ENCODE assay signal across 2 cellular contexts in the genomic region with DNA sequence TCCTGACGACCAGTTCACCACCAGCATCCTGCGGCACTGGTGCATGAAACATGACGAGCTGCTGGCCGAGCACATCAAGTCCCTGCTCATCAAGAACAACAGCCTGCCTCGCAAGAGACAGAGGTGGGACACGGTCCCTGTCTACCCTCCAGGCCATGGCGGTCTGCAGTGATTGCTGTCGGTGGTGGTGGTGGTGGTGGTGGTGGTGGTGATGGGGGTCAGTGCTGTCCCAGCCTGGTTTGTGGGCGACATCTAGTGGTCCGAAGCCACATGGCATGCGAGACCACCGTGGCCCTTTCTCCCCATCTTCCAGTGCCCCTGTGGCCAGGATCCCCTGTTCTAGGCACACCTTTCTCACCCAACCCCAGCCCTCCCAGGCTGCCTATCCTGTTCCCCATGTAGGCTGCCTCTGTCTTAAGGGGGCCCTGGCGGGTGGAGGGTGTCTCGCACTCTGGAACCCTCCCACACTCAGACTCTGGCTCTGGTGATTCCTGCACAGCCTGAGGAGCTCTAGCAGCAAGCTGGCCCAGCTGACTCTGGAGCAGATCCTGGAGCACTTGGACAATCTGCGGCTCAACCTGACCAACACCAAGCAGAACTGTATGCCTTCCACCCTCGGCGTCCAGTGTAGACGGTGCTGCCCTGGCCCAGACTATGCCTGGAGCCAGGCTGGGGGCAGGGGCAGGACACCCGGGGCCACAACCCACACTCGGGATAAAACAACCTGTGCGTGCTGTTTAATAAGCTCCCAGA.
TF ChIP-seq lines count a peak whose summit lies in the region.

No MANE protein-coding gene starts in this region.

TF ChIP-seq in SK-N-SH, 30 proteins besides CTCF, POLR2A, EP300 and RAD21 (continued from another document):
- TF ChIP-seq, protein P1, sequence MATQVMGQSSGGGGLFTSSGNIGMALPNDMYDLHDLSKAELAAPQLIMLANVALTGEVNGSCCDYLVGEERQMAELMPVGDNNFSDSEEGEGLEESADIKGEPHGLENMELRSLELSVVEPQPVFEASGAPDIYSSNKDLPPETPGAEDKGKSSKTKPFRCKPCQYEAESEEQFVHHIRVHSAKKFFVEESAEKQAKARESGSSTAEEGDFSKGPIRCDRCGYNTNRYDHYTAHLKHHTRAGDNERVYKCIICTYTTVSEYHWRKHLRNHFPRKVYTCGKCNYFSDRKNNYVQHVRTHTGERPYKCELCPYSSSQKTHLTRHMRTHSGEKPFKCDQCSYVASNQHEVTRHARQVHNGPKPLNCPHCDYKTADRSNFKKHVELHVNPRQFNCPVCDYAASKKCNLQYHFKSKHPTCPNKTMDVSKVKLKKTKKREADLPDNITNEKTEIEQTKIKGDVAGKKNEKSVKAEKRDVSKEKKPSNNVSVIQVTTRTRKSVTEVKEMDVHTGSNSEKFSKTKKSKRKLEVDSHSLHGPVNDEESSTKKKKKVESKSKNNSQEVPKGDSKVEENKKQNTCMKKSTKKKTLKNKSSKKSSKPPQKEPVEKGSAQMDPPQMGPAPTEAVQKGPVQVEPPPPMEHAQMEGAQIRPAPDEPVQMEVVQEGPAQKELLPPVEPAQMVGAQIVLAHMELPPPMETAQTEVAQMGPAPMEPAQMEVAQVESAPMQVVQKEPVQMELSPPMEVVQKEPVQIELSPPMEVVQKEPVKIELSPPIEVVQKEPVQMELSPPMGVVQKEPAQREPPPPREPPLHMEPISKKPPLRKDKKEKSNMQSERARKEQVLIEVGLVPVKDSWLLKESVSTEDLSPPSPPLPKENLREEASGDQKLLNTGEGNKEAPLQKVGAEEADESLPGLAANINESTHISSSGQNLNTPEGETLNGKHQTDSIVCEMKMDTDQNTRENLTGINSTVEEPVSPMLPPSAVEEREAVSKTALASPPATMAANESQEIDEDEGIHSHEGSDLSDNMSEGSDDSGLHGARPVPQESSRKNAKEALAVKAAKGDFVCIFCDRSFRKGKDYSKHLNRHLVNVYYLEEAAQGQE (IDR thresholded peaks at IDR 0.05; ENCODE audit: low read depth, low read length): no peak
- TF ChIP-seq SMC3 (IDR thresholded peaks at IDR 0.05; ENCODE audit: low read depth, low read length) (peak; percentile 39; the same call in 1 of the 2 replicates), EZH2phosphoT487 (IDR thresholded peaks at IDR 0.05; ENCODE audit: borderline replicate concordance, low read depth) (no peak)

TF ChIP-seq in SK-N-SH treated with all-trans-retinoic acid at 6 μM for 48 hours, 23 proteins besides CTCF, POLR2A, EP300 and RAD21 (continued from another document):
- TF ChIP-seq BACH2 (CRISPR knock-in tag; IDR thresholded peaks at IDR 0.05; ENCODE audit: borderline replicate concordance): no peak
- no peak for TF ChIP-seq PPARA (CRISPR knock-in tag; IDR thresholded peaks at IDR 0.05; ENCODE audit: borderline replicate concordance)
- no peak for TF ChIP-seq OSR1 (CRISPR knock-in tag; IDR thresholded peaks at IDR 0.05)
- TF ChIP-seq, protein P2, sequence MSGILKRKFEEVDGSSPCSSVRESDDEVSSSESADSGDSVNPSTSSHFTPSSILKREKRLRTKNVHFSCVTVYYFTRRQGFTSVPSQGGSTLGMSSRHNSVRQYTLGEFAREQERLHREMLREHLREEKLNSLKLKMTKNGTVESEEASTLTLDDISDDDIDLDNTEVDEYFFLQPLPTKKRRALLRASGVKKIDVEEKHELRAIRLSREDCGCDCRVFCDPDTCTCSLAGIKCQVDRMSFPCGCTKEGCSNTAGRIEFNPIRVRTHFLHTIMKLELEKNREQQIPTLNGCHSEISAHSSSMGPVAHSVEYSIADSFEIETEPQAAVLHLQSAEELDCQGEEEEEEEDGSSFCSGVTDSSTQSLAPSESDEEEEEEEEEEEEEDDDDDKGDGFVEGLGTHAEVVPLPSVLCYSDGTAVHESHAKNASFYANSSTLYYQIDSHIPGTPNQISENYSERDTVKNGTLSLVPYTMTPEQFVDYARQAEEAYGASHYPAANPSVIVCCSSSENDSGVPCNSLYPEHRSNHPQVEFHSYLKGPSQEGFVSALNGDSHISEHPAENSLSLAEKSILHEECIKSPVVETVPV (CRISPR knock-in tag; IDR thresholded peaks at IDR 0.05): no peak
- no peak for TF ChIP-seq ARNTL (CRISPR knock-in tag; IDR thresholded peaks at IDR 0.05; ENCODE audit: borderline replicate concordance, low read depth)
- TF ChIP-seq, protein P3, sequence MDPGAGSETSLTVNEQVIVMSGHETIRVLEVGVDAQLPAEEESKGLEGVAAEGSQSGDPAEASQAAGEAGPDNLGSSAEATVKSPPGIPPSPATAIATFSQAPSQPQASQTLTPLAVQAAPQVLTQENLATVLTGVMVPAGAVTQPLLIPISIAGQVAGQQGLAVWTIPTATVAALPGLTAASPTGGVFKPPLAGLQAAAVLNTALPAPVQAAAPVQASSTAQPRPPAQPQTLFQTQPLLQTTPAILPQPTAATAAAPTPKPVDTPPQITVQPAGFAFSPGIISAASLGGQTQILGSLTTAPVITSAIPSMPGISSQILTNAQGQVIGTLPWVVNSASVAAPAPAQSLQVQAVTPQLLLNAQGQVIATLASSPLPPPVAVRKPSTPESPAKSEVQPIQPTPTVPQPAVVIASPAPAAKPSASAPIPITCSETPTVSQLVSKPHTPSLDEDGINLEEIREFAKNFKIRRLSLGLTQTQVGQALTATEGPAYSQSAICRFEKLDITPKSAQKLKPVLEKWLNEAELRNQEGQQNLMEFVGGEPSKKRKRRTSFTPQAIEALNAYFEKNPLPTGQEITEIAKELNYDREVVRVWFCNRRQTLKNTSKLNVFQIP (CRISPR knock-in tag; IDR thresholded peaks at IDR 0.05; ENCODE audit: borderline replicate concordance, low read depth): no peak
- no peak for TF ChIP-seq RARB (CRISPR knock-in tag; IDR thresholded peaks at IDR 0.05)
- no peak for TF ChIP-seq ISL1 (CRISPR knock-in tag; IDR thresholded peaks at IDR 0.05)
